In genomic region chr20:52226370-52226769, GRCh38 we compare ENCODE assay signal across 1 cellular context.
TF ChIP-seq lines count a peak whose summit lies in the region.

No MANE protein-coding gene starts in this region.

TF ChIP-seq in HepG2, 621 proteins besides CTCF, POLR2A, EP300 and RAD21 (continued from another document):
- TF ChIP-seq ZBTB4 (CRISPR knock-in tag; IDR thresholded peaks at IDR 0.05; ENCODE audit: borderline replicate concordance) (no peak), ZIK1 (CRISPR knock-in tag; IDR thresholded peaks at IDR 0.05; ENCODE audit: borderline replicate concordance, low read depth) (no peak), ZBTB20 (CRISPR knock-in tag; IDR thresholded peaks at IDR 0.05; ENCODE audit: borderline replicate concordance, low read depth) (no peak), ZNF253 (CRISPR knock-in tag; IDR thresholded peaks at IDR 0.05; ENCODE audit: borderline replicate concordance) (no peak), NFE2L2 (IDR thresholded peaks at IDR 0.05; ENCODE audit: low read length) (no peak), ZBTB25 (CRISPR knock-in tag; IDR thresholded peaks at IDR 0.05) (no peak), KLF11 (CRISPR knock-in tag; IDR thresholded peaks at IDR 0.05) (no peak), ZBTB7B (CRISPR knock-in tag; IDR thresholded peaks at IDR 0.05) (no peak), HNRNPLL (IDR thresholded peaks at IDR 0.05; ENCODE audit: low read depth, low read length, poor library complexity, severe bottlenecking) (no peak), ZNF318 (CRISPR knock-in tag; IDR thresholded peaks at IDR 0.05) (no peak), ZNF792 (CRISPR knock-in tag; IDR thresholded peaks at IDR 0.05) (no peak), ZNF761 (CRISPR knock-in tag; conservative IDR thresholded peaks at IDR 0.05) (no peak), TEAD3 (CRISPR knock-in tag; optimal IDR thresholded peaks at IDR 0.05; ENCODE audit: borderline replicate concordance) (peak; percentile 41), ZNF580 (CRISPR knock-in tag; IDR thresholded peaks at IDR 0.05; ENCODE audit: borderline replicate concordance, low read depth) (no peak), IKZF4 (CRISPR knock-in tag; IDR thresholded peaks at IDR 0.05; ENCODE audit: borderline replicate concordance, low read depth, not compliant biosample characterization) (no peak), KLF12 (CRISPR knock-in tag; IDR thresholded peaks at IDR 0.05; ENCODE audit: borderline replicate concordance) (no peak), ZNF350 (CRISPR knock-in tag; IDR thresholded peaks at IDR 0.05; ENCODE audit: borderline replicate concordance, low read depth) (no peak), ZNF589 (CRISPR knock-in tag; conservative IDR thresholded peaks at IDR 0.05) (no peak)
- TF ChIP-seq, protein P1, sequence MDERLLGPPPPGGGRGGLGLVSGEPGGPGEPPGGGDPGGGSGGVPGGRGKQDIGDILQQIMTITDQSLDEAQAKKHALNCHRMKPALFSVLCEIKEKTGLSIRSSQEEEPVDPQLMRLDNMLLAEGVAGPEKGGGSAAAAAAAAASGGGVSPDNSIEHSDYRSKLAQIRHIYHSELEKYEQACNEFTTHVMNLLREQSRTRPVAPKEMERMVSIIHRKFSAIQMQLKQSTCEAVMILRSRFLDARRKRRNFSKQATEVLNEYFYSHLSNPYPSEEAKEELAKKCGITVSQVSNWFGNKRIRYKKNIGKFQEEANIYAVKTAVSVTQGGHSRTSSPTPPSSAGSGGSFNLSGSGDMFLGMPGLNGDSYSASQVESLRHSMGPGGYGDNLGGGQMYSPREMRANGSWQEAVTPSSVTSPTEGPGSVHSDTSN (CRISPR knock-in tag; IDR thresholded peaks at IDR 0.05), result no peak
- TF ChIP-seq, protein P2, sequence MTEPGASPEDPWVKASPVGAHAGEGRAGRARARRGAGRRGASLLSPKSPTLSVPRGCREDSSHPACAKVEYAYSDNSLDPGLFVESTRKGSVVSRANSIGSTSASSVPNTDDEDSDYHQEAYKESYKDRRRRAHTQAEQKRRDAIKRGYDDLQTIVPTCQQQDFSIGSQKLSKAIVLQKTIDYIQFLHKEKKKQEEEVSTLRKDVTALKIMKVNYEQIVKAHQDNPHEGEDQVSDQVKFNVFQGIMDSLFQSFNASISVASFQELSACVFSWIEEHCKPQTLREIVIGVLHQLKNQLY (CRISPR knock-in tag; IDR thresholded peaks at IDR 0.05), result no peak
- TF ChIP-seq, protein P3, sequence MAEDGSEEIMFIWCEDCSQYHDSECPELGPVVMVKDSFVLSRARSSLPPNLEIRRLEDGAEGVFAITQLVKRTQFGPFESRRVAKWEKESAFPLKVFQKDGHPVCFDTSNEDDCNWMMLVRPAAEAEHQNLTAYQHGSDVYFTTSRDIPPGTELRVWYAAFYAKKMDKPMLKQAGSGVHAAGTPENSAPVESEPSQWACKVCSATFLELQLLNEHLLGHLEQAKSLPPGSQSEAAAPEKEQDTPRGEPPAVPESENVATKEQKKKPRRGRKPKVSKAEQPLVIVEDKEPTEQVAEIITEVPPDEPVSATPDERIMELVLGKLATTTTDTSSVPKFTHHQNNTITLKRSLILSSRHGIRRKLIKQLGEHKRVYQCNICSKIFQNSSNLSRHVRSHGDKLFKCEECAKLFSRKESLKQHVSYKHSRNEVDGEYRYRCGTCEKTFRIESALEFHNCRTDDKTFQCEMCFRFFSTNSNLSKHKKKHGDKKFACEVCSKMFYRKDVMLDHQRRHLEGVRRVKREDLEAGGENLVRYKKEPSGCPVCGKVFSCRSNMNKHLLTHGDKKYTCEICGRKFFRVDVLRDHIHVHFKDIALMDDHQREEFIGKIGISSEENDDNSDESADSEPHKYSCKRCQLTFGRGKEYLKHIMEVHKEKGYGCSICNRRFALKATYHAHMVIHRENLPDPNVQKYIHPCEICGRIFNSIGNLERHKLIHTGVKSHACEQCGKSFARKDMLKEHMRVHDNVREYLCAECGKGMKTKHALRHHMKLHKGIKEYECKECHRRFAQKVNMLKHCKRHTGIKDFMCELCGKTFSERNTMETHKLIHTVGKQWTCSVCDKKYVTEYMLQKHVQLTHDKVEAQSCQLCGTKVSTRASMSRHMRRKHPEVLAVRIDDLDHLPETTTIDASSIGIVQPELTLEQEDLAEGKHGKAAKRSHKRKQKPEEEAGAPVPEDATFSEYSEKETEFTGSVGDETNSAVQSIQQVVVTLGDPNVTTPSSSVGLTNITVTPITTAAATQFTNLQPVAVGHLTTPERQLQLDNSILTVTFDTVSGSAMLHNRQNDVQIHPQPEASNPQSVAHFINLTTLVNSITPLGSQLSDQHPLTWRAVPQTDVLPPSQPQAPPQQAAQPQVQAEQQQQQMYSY (CRISPR knock-in tag; IDR thresholded peaks at IDR 0.05), result peak; percentile 85
TF ChIP-seq in HepG2: peak in this region for 4.
